In the genomic region with DNA sequence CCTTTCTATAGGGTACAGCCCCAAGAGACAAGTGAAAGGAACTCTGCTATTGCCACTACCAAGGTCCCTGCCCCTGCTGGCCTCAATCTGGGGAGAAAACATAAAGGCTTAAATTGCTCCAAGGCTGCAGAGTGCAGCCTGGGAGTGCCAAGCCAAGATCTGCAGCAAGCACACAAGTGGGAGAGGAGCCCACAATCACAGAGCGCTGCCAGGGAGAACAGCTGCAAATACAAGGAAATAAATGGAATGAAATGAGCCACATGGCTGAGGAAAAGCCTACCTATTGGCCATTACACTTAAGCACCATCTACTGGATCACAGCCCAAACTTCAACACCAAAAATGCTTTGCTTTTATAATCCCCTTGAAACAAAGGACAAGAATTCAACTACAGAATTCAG, we compare ENCODE assay signal across 21 cellular contexts.
"Had no signal": no experiment of that assay in that cellular context is flagged by ENCODE, and none has a peak within 500 bp of the region (broad histone marks: within the 10 kb centered on the region; RNA-seq: fewer than 3 reads in every experiment).

No MANE protein-coding gene starts in this region.

- H3K4me3 ChIP-seq: left ventricle myocardium inferior, lung, mucosa of descending colon, ovary, prostate gland, sigmoid colon, spleen, tibial nerve, uterus had no signal

- H3K9me3 ChIP-seq: left ventricle myocardium inferior, mucosa of descending colon, ovary, prostate gland, sigmoid colon, tibial nerve, uterus had no signal

- H3K27me3 ChIP-seq: ovary, sigmoid colon, spleen, tibial nerve had no signal

- H3K27ac ChIP-seq: left ventricle myocardium inferior, ovary, prostate gland, sigmoid colon, spleen, tibial nerve, uterus had no signal

- H3K4me1 ChIP-seq: left ventricle myocardium inferior, prostate gland, sigmoid colon, spleen, tibial nerve, uterus had no signal

- DNase-seq: hypothalamus; islet precursor cell; left ventricle myocardium inferior; midbrain; mucosa of descending colon; naive thymus-derived CD4-positive, alpha-beta T cell; ovary; retina; sigmoid colon; small intestine; spleen; stimulated activated CD4-positive, alpha-beta T cell treated with anti-CD3 and anti-CD28 coated beads, Interleukin-4, amount 100 ng/mL, for 24 hours; stimulated activated naive CD4-positive, alpha-beta T cell; substantia nigra; uterus had no signal

- H3K36me3 ChIP-seq: left ventricle myocardium inferior, ovary, prostate gland, sigmoid colon, spleen, tibial nerve, uterus had no signal

- ATAC-seq: mucosa of descending colon; naive thymus-derived CD4-positive, alpha-beta T cell; natural killer cell treated with Interleukin-12 subunit alpha and Interleukin-12 subunit beta and Interleukin-15 and Interleukin-18, amount 100 ng/mL, for 72 hours; right cardiac atrium; stimulated activated effector memory CD8-positive, alpha-beta T cell treated with anti-CD3 and anti-CD28 coated beads, Interleukin-12 subunit alpha, Interleukin-12 subunit beta, amount 100 ng/mL, for 72 hours had no signal
